Comparison of ENCODE assay signal across 18 cellular contexts in genomic region chr14:60206837-60207533, GRCh38. TPM values are rescaled to one million over a fixed set of nuclear protein-coding genes. Genes with fewer than 3 reads are reported as not detected.
A peak's percentile ranks its signal among the peaks of the same experiment; 100 is the strongest.
DNase-seq lines count a peak whose midpoint lies in the region; ATAC-seq and TF ChIP-seq lines count a peak whose summit lies in the region.
"Had no signal": no experiment of that assay in that cellular context is flagged by ENCODE, and none has a peak within 500 bp of the region (broad histone marks: within the 10 kb centered on the region; RNA-seq: fewer than 3 reads in every experiment).

No MANE protein-coding gene starts in this region.

- WGBS in endodermal cell (ENCODE audit: insufficient coverage in 1 of 2, insufficient read length in 1 of 2), 2 experiments = 93 to 95% methylated on average over 5 to 6 of the region's 6 CpGs
- 76 to 81% methylated on average over 6 of the region's 6 CpGs for WGBS in testis, 2 donors

- TF ChIP-seq CTCF in BE2C (IDR thresholded peaks at IDR 0.05; ENCODE audit: low read depth, low read length) (no peak), endodermal cell (conservative IDR thresholded peaks at IDR 0.05) (no peak), testis (IDR thresholded peaks at IDR 0.05) (no peak)

- ATAC-seq in GM18867 (IDR thresholded peaks at IDR 0.05; ENCODE audit: unreplicated experiment) = peak; percentile 23
- peak; percentile 39 for ATAC-seq in GM21529 (IDR thresholded peaks at IDR 0.05; ENCODE audit: unreplicated experiment)
- ATAC-seq in HG03196 (IDR thresholded peaks at IDR 0.05; ENCODE audit: unreplicated experiment) = peak; percentile 27
- ATAC-seq: T-helper 17 cell had no signal

- H3K36me3 Mint-ChIP-seq in endodermal cell (ENCODE audit: low read depth) = no peaks in the 10 kb centered on the region
- H3K36me3 Mint-ChIP-seq: CD4-positive, CD25-positive, alpha-beta regulatory T cell had no signal

- H3K36me3 ChIP-seq in BE2C = no peaks in the 10 kb centered on the region
- no peaks in the 10 kb centered on the region for H3K36me3 ChIP-seq in endodermal cell (ENCODE audit: control insufficient read depth, insufficient read depth, low read length)
- H3K36me3 ChIP-seq in testis (ENCODE audit: low read depth, missing control alignments) = no peaks in the 10 kb centered on the region
- H3K36me3 ChIP-seq: tibial artery had no signal

- no peaks in the 10 kb centered on the region for H3K27me3 ChIP-seq in BE2C
- H3K27me3 ChIP-seq in endodermal cell (ENCODE audit: control insufficient read depth, insufficient read depth, low read length, poor library complexity, severe bottlenecking) = no peaks in the 10 kb centered on the region
- no peaks in the 10 kb centered on the region for H3K27me3 ChIP-seq in testis

- H3K9me3 ChIP-seq in BE2C (no peaks in the 10 kb centered on the region), endodermal cell (ENCODE audit: control insufficient read depth, low read length) (no peaks in the 10 kb centered on the region), testis (no peaks in the 10 kb centered on the region)
- H3K9me3 ChIP-seq: tibial artery had no signal

- peak; percentile 52 for DNase-seq in SKM-1 treated with dmso at 0.1 percent for 144 hours (lab: John Stamatoyannopoulos, UW; ENCODE audit: unreplicated experiment)
- DNase-seq in BE2C = no peak
- no peak for DNase-seq in endodermal cell
- no peak for DNase-seq in T-helper 1 cell
- DNase-seq in testis = no peak
- DNase-seq: activated CD8-positive, alpha-beta T cell treated with anti-CD3 and anti-CD28 coated beads for 36 hours; activated naive CD4-positive, alpha-beta T cell treated with anti-CD3 and anti-CD28 coated beads for 36 hours; CD4-positive, CD25-positive, alpha-beta regulatory T cell; central memory CD4-positive, alpha-beta T cell; GDM1; left ventricle myocardium superior; NCI-H1930; T-helper 17 cell; tibial artery had no signal

- TF ChIP-seq POLR2A in testis (IDR thresholded peaks at IDR 0.05) = no peak

- H3K27ac ChIP-seq in endodermal cell (ENCODE audit: low read depth, low read length) (no peak overlapping the region), testis (no peak overlapping the region)
- H3K27ac ChIP-seq: skin epidermis, tibial artery had no signal

- H3K4me3 Mint-ChIP-seq in endodermal cell = no peak overlapping the region
- H3K4me3 Mint-ChIP-seq: activated CD8-positive, alpha-beta T cell treated with anti-CD3 and anti-CD28 coated beads for 36 hours; activated naive CD4-positive, alpha-beta T cell treated with anti-CD3 and anti-CD28 coated beads for 36 hours; CD4-positive, CD25-positive, alpha-beta regulatory T cell; T-helper 17 cell had no signal

- no peak overlapping the region for H3K9ac ChIP-seq in endodermal cell (ENCODE audit: extremely low read depth, low read length, poor library complexity, severe bottlenecking)

- intact Hi-C loops in testis (cut with DNase I; ENCODE audit: low total_unique reads) = no loop called here

- peaks cover 3% of the 10 kb centered on the region for H3K27me3 Mint-ChIP-seq in endodermal cell (ENCODE audit: insufficient read depth)

- peaks cover 16% of the 10 kb centered on the region for H3K4me1 Mint-ChIP-seq in endodermal cell
- H3K4me1 Mint-ChIP-seq: T-helper 17 cell had no signal

- H3K4me3 ChIP-seq in BE2C (ENCODE audit: low read depth, low read length) = no peak overlapping the region
- no peak overlapping the region for H3K4me3 ChIP-seq in endodermal cell (ENCODE audit: low read length)
- H3K4me3 ChIP-seq in testis = no peak overlapping the region
- H3K4me3 ChIP-seq: skin epidermis, tibial artery had no signal

- H3K27ac Mint-ChIP-seq in endodermal cell = no peak overlapping the region
- H3K27ac Mint-ChIP-seq: activated CD8-positive, alpha-beta T cell treated with anti-CD3 and anti-CD28 coated beads for 36 hours; activated naive CD4-positive, alpha-beta T cell treated with anti-CD3 and anti-CD28 coated beads for 36 hours; CD4-positive, CD25-positive, alpha-beta regulatory T cell; T-helper 17 cell had no signal

- peaks cover 3% of the 10 kb centered on the region; the same call in 1 of the 2 replicates for H3K4me1 ChIP-seq in BE2C
- H3K4me1 ChIP-seq in endodermal cell (ENCODE audit: control insufficient read depth, insufficient read depth, low read length) = no peaks in the 10 kb centered on the region
- peaks cover 3% of the 10 kb centered on the region for H3K4me1 ChIP-seq in testis
- H3K4me1 ChIP-seq: tibial artery had no signal

- no peaks in the 10 kb centered on the region for H3K9me3 Mint-ChIP-seq in endodermal cell
- H3K9me3 Mint-ChIP-seq: activated CD8-positive, alpha-beta T cell treated with anti-CD3 and anti-CD28 coated beads for 36 hours; activated naive CD4-positive, alpha-beta T cell treated with anti-CD3 and anti-CD28 coated beads for 36 hours had no signal

RNA-seq across cellular contexts. Expression of gene DHRS7, which starts 41.8 kb away (rescaled TPM):
- polyA plus RNA-seq in BE2C (2012; ENCODE audit: insufficient read depth, insufficient read length, low read depth) = 104 TPM
- total RNA-seq in endodermal cell (10 to 100 TPM; 37.7 to 42.8 TPM), testis (10 to 100 TPM; 14.6 to 20.9 TPM)
- polyA plus RNA-seq in endodermal cell (2013, experiment 1 of 2) = 38.6 TPM
- polyA plus RNA-seq in endodermal cell (2013, experiment 2 of 2) = 36.3 TPM
- polyA plus RNA-seq in testis (ENCODE audit: insufficient read depth, low read depth, low replicate concordance) = 22.9 TPM

RNA-seq across cellular contexts. Expression of gene PPM1A, which starts 42.0 kb away (rescaled TPM):
- 41.4 TPM for polyA plus RNA-seq in BE2C (2012; ENCODE audit: insufficient read depth, insufficient read length, low read depth)
- total RNA-seq in endodermal cell (10 to 100 TPM; 38.9 to 42.9 TPM), testis (10 to 100 TPM; 73.0 to 91.1 TPM)
- 27.4 TPM for polyA plus RNA-seq in endodermal cell (2013, experiment 1 of 2)
- polyA plus RNA-seq in endodermal cell (2013, experiment 2 of 2) = 26.6 TPM
- polyA plus RNA-seq in testis (ENCODE audit: insufficient read depth, low read depth, low replicate concordance) = 146 TPM
